Comparison of ENCODE assay signal across 21 cellular contexts in genomic region chr4:8107146-8107657, GRCh38. TPM values are rescaled to one million over a fixed set of nuclear protein-coding genes. Genes with fewer than 3 reads are reported as not detected.
"Had no signal": no experiment of that assay in that cellular context is flagged by ENCODE, and none has a peak within 500 bp of the region (broad histone marks: within the 10 kb centered on the region; RNA-seq: fewer than 3 reads in every experiment).

No MANE protein-coding gene starts in this region.

- H3K27me3 ChIP-seq: colonic mucosa, right lobe of liver, transverse colon had no signal

- H3K4me3 ChIP-seq: colonic mucosa, right lobe of liver, smooth muscle cell, transverse colon had no signal

- H3K9ac ChIP-seq: parathyroid adenoma had no signal

- ATAC-seq: activated T-cell treated with anti-CD3 and anti-CD28 coated beads, Interleukin-2, amount 50 U/mL, for 72 hours; right lobe of liver; stimulated activated naive B cell treated with anti-CD40 and anti-IgM and Interleukin-4, amounts not matched to agents 10 μg/mL and 1 μg/mL and 100 μg/mL, for 72 hours had no signal

- H2AFZ ChIP-seq: parathyroid adenoma had no signal

- H3K27ac ChIP-seq: colonic mucosa, epithelial cell of prostate, parathyroid adenoma, right lobe of liver, transverse colon had no signal

- H3K9me3 ChIP-seq: colonic mucosa, right lobe of liver, transverse colon had no signal

- H3K79me2 ChIP-seq: parathyroid adenoma had no signal

- H3K4me1 ChIP-seq: colonic mucosa, parathyroid adenoma, right lobe of liver had no signal

- DNase-seq: activated CD4-positive, alpha-beta memory T cell treated with anti-CD3 and anti-CD28 coated beads for 36 hours; activated CD4-positive, alpha-beta T cell treated with anti-CD3 and anti-CD28 coated beads for 48 hours; activated effector memory CD4-positive, alpha-beta T cell treated with Interleukin-2 at 50 U/mL for 16 hours; activated naive CD4-positive, alpha-beta T cell treated with anti-CD3 and anti-CD28 coated beads for 36 hours; activated naive CD8-positive, alpha-beta T cell treated with anti-CD3 and anti-CD28 coated beads, Interleukin-2, amount 10 ng/mL, durations not matched to agents 7 days and 5 days; activated T-cell treated with anti-CD3 and anti-CD28 coated beads, Interleukin-2, amount 50 U/mL, for 72 hours; amniotic stem cell; colonic mucosa; foreskin fibroblast; glutamatergic neuron; hippocampal formation; right lobe of liver; stimulated activated CD4-positive, alpha-beta T cell treated with anti-CD3 and anti-CD28 coated beads, Interleukin-15, amount 100 ng/mL, for 24 hours; stimulated activated CD8-positive, alpha-beta memory T cell treated with anti-CD3 and anti-CD28 coated beads, Interleukin-4, amount 100 ng/mL, for 48 hours; stimulated activated naive B cell treated with anti-CD40 and anti-IgM and Interleukin-4, amounts not matched to agents 10 μg/mL and 1 μg/mL and 100 μg/mL, for 72 hours; transverse colon had no signal

- FAIRE-seq: bronchial epithelial cell, urothelium cell line had no signal

- H3K4me2 ChIP-seq: smooth muscle cell had no signal

- H3K36me3 ChIP-seq: colonic mucosa, right lobe of liver, transverse colon had no signal

RNA-seq across cellular contexts. Expression of gene ABLIM2, which starts 51.4 kb away (rescaled TPM):
- total RNA-seq: smooth muscle cell had no signal
